25 cellular contexts compared by ENCODE assay signal in genomic region chr16:1749152-1750117, GRCh38. TPM values are rescaled to one million over a fixed set of nuclear protein-coding genes. Genes with fewer than 3 reads are reported as not detected.
DNase-seq lines count a peak whose midpoint lies in the region; ATAC-seq, FAIRE-seq and TF ChIP-seq lines count a peak whose summit lies in the region.
"Had no signal": no experiment of that assay in that cellular context is flagged by ENCODE, and none has a peak within 500 bp of the region (broad histone marks: within the 10 kb centered on the region; RNA-seq: fewer than 3 reads in every experiment).

No MANE protein-coding gene starts in this region.

- no peak overlapping the region for H2BK20ac ChIP-seq in IMR-90 (ENCODE audit: low read depth, low read length)

- H4K91ac ChIP-seq in IMR-90 (ENCODE audit: insufficient read depth, low read depth, low read length): no peak overlapping the region

- peaks cover 61% of the 10 kb centered on the region for H3K36me3 ChIP-seq in IMR-90 (ENCODE audit: control insufficient read depth, insufficient read depth, low read length)
- peaks cover 10 to 12% of the 10 kb centered on the region in 2 experiments for H3K36me3 ChIP-seq in GM12878 (ENCODE audit: control insufficient read depth in 2 of 2, insufficient read depth in 2 of 2, low read length in 1 of 2)
- H3K36me3 ChIP-seq in kidney (ENCODE audit: control insufficient read depth in 1 of 2, insufficient read depth in 2 of 2, low read length in 2 of 2): peaks cover 25 to 36% of the 10 kb centered on the region in 2 donors
- H3K36me3 ChIP-seq in OCI-LY7 (ENCODE audit: insufficient read depth, low read length): peaks cover 58% of the 10 kb centered on the region
- peaks cover 41% of the 10 kb centered on the region for H3K36me3 ChIP-seq in BE2C

- no peak overlapping the region for H4K8ac ChIP-seq in IMR-90 (ENCODE audit: low read depth in 2 of 2, low read length in 2 of 2)

- peaks cover 13% of the 10 kb centered on the region; the same call in 1 of the 2 replicates for H4K20me1 ChIP-seq in IMR-90 (ENCODE audit: insufficient read depth, low read length)
- H4K20me1 ChIP-seq in GM12878 (ENCODE audit: control insufficient read depth, insufficient read depth): no peaks in the 10 kb centered on the region
- H4K20me1 ChIP-seq in OCI-LY7 (ENCODE audit: insufficient read depth, low read length): no peaks in the 10 kb centered on the region

- H2BK5ac ChIP-seq in IMR-90 (ENCODE audit: low read depth, low read length, poor library complexity, severe bottlenecking): no peak overlapping the region

- peak; percentile 21 for DNase-seq in EL
- peak; percentile 25 for DNase-seq in IMR-90
- no peak for DNase-seq in GM12878 (ENCODE audit: low read depth, low spot score)
- DNase-seq in kidney: peak; percentile 54
- no peak for DNase-seq in DMS79 (lab: John Stamatoyannopoulos, UW)
- DNase-seq in OCI-LY7 (ENCODE audit: low spot score): no peak
- DNase-seq in BE2C: no peak
- DNase-seq: activated naive CD4-positive, alpha-beta T cell treated with Interleukin-2 at 50 U/mL for 16 hours; activated T-cell treated with anti-CD3 and anti-CD28 coated beads, Interleukin-2, amount 50 U/mL, for 48 hours; anterior cingulate cortex; glutamatergic neuron; KG1; left cardiac atrium; mammary epithelial cell; NCI-H2171; NCI-H526; psoas muscle; stimulated activated CD4-positive, alpha-beta T cell treated with anti-CD3 and anti-CD28 coated beads, Interleukin-1b, Interleukin-23, amount 100 ng/mL, for 48 hours; T-cell had no signal

- no peak overlapping the region for H3K4me2 ChIP-seq in IMR-90 (ENCODE audit: low read depth, low read length)
- no peak overlapping the region for H3K4me2 ChIP-seq in GM12878 (ENCODE audit: control insufficient read depth, insufficient read depth)
- H3K4me2 ChIP-seq in OCI-LY7 (ENCODE audit: low read length): no peak overlapping the region
- H3K4me2 ChIP-seq: BLaER1 treated with 17β-estradiol and CSF1 and Interleukin-3, amounts not matched to agents 10 nM and 100 nM had no signal

- H3K4me1 ChIP-seq in IMR-90 (ENCODE audit: control insufficient read depth, insufficient read depth, low read length) (peaks cover 2% of the 10 kb centered on the region; the same call in 1 of the 2 replicates), GM12878 (ENCODE audit: control insufficient read depth, insufficient read depth, low read length) (no peaks in the 10 kb centered on the region), kidney (ENCODE audit: control insufficient read depth in 1 of 2, insufficient read depth in 1 of 2, low read depth in 1 of 2, low read length in 2 of 2) (no peaks in the 10 kb centered on the region), OCI-LY7 (ENCODE audit: insufficient read depth, low read length, poor library complexity, severe bottlenecking) (no peaks in the 10 kb centered on the region), BE2C (no peaks in the 10 kb centered on the region)
- H3K4me1 ChIP-seq: psoas muscle had no signal

- 90% methylated on average over 9 of the region's 29 CpGs; no CpG with 5 or more reads in 1 of the 2 experiments for WGBS in IMR-90 (ENCODE audit: extremely low coverage in 2 of 2, insufficient read length in 1 of 2), 2 experiments
- WGBS in GM12878 (ENCODE audit: insufficient coverage, insufficient replicate concordance, low lambda C conversion rate, missing lambda C conversion rate): 91% methylated on average over 29 of the region's 29 CpGs

- no peak for FAIRE-seq in GM12878 (lab: Jason Lieb, UNC)
- FAIRE-seq in kidney (lab: Jason Lieb, UNC): no peak
- FAIRE-seq: RCC 7860 had no signal

- TF ChIP-seq POLR2A in IMR-90 (IDR thresholded peaks at IDR 0.05; ENCODE audit: low read depth, low read length) (no peak), GM12878 (IDR thresholded peaks at IDR 0.05; ENCODE audit: low read depth, low read length) (0 out of 2 replicates have a peak, but pooled peaks have one; percentile 50)

- SMC1A ChIA-PET in GM12878 (lab: Charles Lee; ENCODE audit: uncharacterized antibody, unreplicated experiment): no interaction called here

- in situ Hi-C loops in IMR-90 (cut with MboI; ENCODE audit: low sequenced_read_pairs): no loop called here
- in situ Hi-C loops in GM12878 (cut with MboI): no loop called here

- no peaks in the 10 kb centered on the region for H3K9me2 ChIP-seq in OCI-LY7 (ENCODE audit: insufficient read depth, low read length)

- no peak overlapping the region for H4K5ac ChIP-seq in IMR-90 (ENCODE audit: low read depth, low read length)

- no peak overlapping the region for H3K14ac ChIP-seq in IMR-90 (replicated peaks; ENCODE audit: low read depth, low read length)

- RAD21 ChIA-PET in GM12878 (lab: Charles Lee; ENCODE audit: unreplicated experiment): no interaction called here

- no peak for TF ChIP-seq RAD21 in IMR-90 (IDR thresholded peaks at IDR 0.05; ENCODE audit: low read length)
- TF ChIP-seq RAD21 in GM12878 (IDR thresholded peaks at IDR 0.05; ENCODE audit: insufficient read depth, low read depth, low read length): no peak

- H2BK120ac ChIP-seq in IMR-90 (ENCODE audit: low read depth, low read length): no peak overlapping the region

- H3K9me3 ChIP-seq in IMR-90 (ENCODE audit: control insufficient read depth, insufficient read depth, low read length): no peaks in the 10 kb centered on the region
- H3K9me3 ChIP-seq in GM12878 (replicated peaks; ENCODE audit: control insufficient read depth, insufficient read depth, low read length): no peaks in the 10 kb centered on the region
- H3K9me3 ChIP-seq in kidney (ENCODE audit: control insufficient read depth in 1 of 2, low read length in 2 of 2): no peaks in the 10 kb centered on the region
- H3K9me3 ChIP-seq in OCI-LY7 (ENCODE audit: low read length): no peaks in the 10 kb centered on the region
- H3K9me3 ChIP-seq in BE2C: no peaks in the 10 kb centered on the region
- H3K9me3 ChIP-seq: BLaER1 treated with 17β-estradiol and CSF1 and Interleukin-3, amounts not matched to agents 10 nM and 100 nM; neutrophil; psoas muscle; SJSA1 had no signal

- no peak for TF ChIP-seq EP300 in GM12878 (IDR thresholded peaks at IDR 0.05; ENCODE audit: borderline replicate concordance in 1 of 2, control insufficient read depth in 1 of 2, low read depth in 2 of 2, low read length in 2 of 2)

- no peak overlapping the region for H3K23ac ChIP-seq in IMR-90 (ENCODE audit: low read depth, low read length)

- H3K4ac ChIP-seq in IMR-90 (ENCODE audit: low read depth, low read length): no peak overlapping the region

- POLR2A ChIA-PET in IMR-90 (lab: Charles Lee; ENCODE audit: unreplicated experiment): no interaction called here
- POLR2A ChIA-PET in GM12878 (lab: Charles Lee): interaction anchor here (0.6 kb wide), 1 partner anchor 103 kb away, joined by 4 read pairs; no protein-coding TSS in a partner anchor
- POLR2A ChIA-PET in OCI-LY7 (lab: Charles Lee): no interaction called here

- dilution Hi-C loops in IMR-90 (cut with HindIII; ENCODE audit: low sequenced_read_pairs, unreplicated experiment): no loop called here

- no peak overlapping the region for H2AK5ac ChIP-seq in IMR-90 (ENCODE audit: low read depth, low read length)

- no peak for TF ChIP-seq CTCF in IMR-90 (conservative IDR thresholded peaks at IDR 0.05; ENCODE audit: low read depth, low read length)
- TF ChIP-seq CTCF in GM12878 (IDR thresholded peaks at IDR 0.05 in 2 of 3, conservative IDR thresholded peaks at IDR 0.05 in 1 of 3; ENCODE audit: control insufficient read depth in 2 of 3, extremely low read depth in 1 of 3, insufficient read depth in 1 of 3, low read depth in 3 of 3, low read length in 3 of 3): no peak
- TF ChIP-seq CTCF in kidney (IDR thresholded peaks at IDR 0.05; ENCODE audit: borderline replicate concordance, extremely low read depth, insufficient read depth): no peak
- TF ChIP-seq CTCF in OCI-LY7 (conservative IDR thresholded peaks at IDR 0.05; ENCODE audit: low read length): no peak
- TF ChIP-seq CTCF in BE2C (IDR thresholded peaks at IDR 0.05; ENCODE audit: low read depth, low read length): no peak

- peaks cover 6% of the 10 kb centered on the region; the same call in 1 of the 2 replicates for H3K9me1 ChIP-seq in IMR-90 (ENCODE audit: insufficient read depth, low read length)

- no peak overlapping the region for H3K56ac ChIP-seq in IMR-90 (ENCODE audit: extremely low read depth, insufficient read depth, low read length)

- peaks cover 15 to 41% of the 10 kb centered on the region in 2 experiments; a peak in 2 of 4 replicates for H3K79me1 ChIP-seq in IMR-90 (ENCODE audit: low read depth in 1 of 2, low read length in 2 of 2)

- intact Hi-C loops in IMR-90 (cut with micrococcal nuclease) (no loop called here), GM12878 (cut with micrococcal nuclease; ENCODE audit: unreplicated experiment) (no loop called here), kidney (cut with DNase I) (no loop called here), OCI-LY7 (cut with micrococcal nuclease; ENCODE audit: unreplicated experiment) (no loop called here)

- H3K79me2 ChIP-seq in GM12878 (ENCODE audit: control insufficient read depth, insufficient read depth, low read length) (no peaks in the 10 kb centered on the region), OCI-LY7 (ENCODE audit: insufficient read depth, low read depth, low read length) (no peaks in the 10 kb centered on the region)

- no peak overlapping the region for H2AK9ac ChIP-seq in IMR-90 (replicated peaks; ENCODE audit: low read depth, low read length, poor library complexity)

- no peak overlapping the region for H2AFZ ChIP-seq in IMR-90 (replicated peaks; ENCODE audit: low read length, poor library complexity)
- H2AFZ ChIP-seq in GM12878 (ENCODE audit: control insufficient read depth, low read depth, low read length): no peak overlapping the region
- H2AFZ ChIP-seq in OCI-LY7 (ENCODE audit: low read length): no peak overlapping the region

- no peak overlapping the region for H2BK15ac ChIP-seq in IMR-90 (ENCODE audit: low read depth, low read length)

- H3K9ac ChIP-seq in IMR-90 (ENCODE audit: low read depth, low read length) (no peak overlapping the region), GM12878 (ENCODE audit: control insufficient read depth, insufficient read depth, low read length) (no peak overlapping the region), kidney (ENCODE audit: low read length in 2 of 2) (no peak overlapping the region)
- H3K9ac ChIP-seq: BLaER1 treated with 17β-estradiol and CSF1 and Interleukin-3, amounts not matched to agents 10 nM and 100 nM had no signal

- CTCF ChIA-PET in IMR-90 (lab: Yijun Ruan, JAX) (no interaction called here), GM12878 (lab: Yijun Ruan, JAX) (no interaction called here), OCI-LY7 (lab: Charles Lee; ENCODE audit: unreplicated experiment) (no interaction called here)

- H3K18ac ChIP-seq in IMR-90 (ENCODE audit: low read depth, low read length): no peak overlapping the region

- H3K27ac ChIP-seq in IMR-90 (ENCODE audit: insufficient read depth, low read length): no peak overlapping the region
- no peak overlapping the region for H3K27ac ChIP-seq in GM12878 (ENCODE audit: control insufficient read depth, insufficient read depth)
- H3K27ac ChIP-seq in kidney (ENCODE audit: low read depth in 2 of 2, low read length in 2 of 2): no peak overlapping the region
- no peak overlapping the region for H3K27ac ChIP-seq in OCI-LY7 (ENCODE audit: low read depth, low read length, poor library complexity, severe bottlenecking)
- H3K27ac ChIP-seq: BLaER1 treated with 17β-estradiol and CSF1 and Interleukin-3, amounts not matched to agents 10 nM and 100 nM; neutrophil; psoas muscle; SJSA1; skin epidermis had no signal

- peak; percentile 22; the same call in 1 of the 2 replicates for ATAC-seq in IMR-90 (ENCODE audit: low read depth)
- no peak for ATAC-seq in GM12878
- ATAC-seq in GM19467 (IDR thresholded peaks at IDR 0.05; ENCODE audit: unreplicated experiment): no peak
- ATAC-seq: left cardiac atrium, psoas muscle, T-cell had no signal

- H3K4me3 ChIP-seq in IMR-90 (ENCODE audit: insufficient read depth, low read depth, low read length) (no peak overlapping the region), GM12878 (no peak overlapping the region), kidney (ENCODE audit: low read length in 2 of 2) (no peak overlapping the region), OCI-LY7 (ENCODE audit: low read depth, low read length, poor library complexity, severe bottlenecking) (no peak overlapping the region), BE2C (ENCODE audit: low read depth, low read length) (no peak overlapping the region)
- H3K4me3 ChIP-seq: BLaER1 treated with 17β-estradiol and CSF1 and Interleukin-3, amounts not matched to agents 10 nM and 100 nM; psoas muscle; SJSA1; skin epidermis had no signal

- H3K27me3 ChIP-seq in IMR-90 (ENCODE audit: control insufficient read depth, insufficient read depth, low read length) (no peaks in the 10 kb centered on the region), GM12878 (replicated peaks in 1 of 2; ENCODE audit: control insufficient read depth in 2 of 2, insufficient read depth in 2 of 2, low read length in 1 of 2) (no peaks in the 10 kb centered on the region), BE2C (no peaks in the 10 kb centered on the region)
- H3K27me3 ChIP-seq: BLaER1 treated with 17β-estradiol and CSF1 and Interleukin-3, amounts not matched to agents 10 nM and 100 nM; neutrophil; SJSA1 had no signal

- BruUV-seq in IMR-90 (replicated peaks; lab: Mats Ljungman, UMichigan): no TSS peak
- no TSS peak for BruUV-seq in GM12878 (replicated peaks; lab: Mats Ljungman, UMichigan)
- no TSS peak for BruUV-seq in OCI-LY7 (replicated peaks; lab: Mats Ljungman, UMichigan)

RNA-seq across cellular contexts. Expression of gene NME3, which starts 21.9 kb away (rescaled TPM):
- total RNA-seq in IMR-90 (2012; rRNA removed): 12.7 and 15.3 TPM in 2 replicates
- 41.2 and 61.6 TPM in 2 replicates for polyA plus RNA-seq in IMR-90 (2012; rRNA removed)
- polyA plus RNA-seq in IMR-90 (2012; cell fraction: cytosol; rRNA removed): 33.9 and 84.6 TPM in 2 replicates
- 163 and 393 TPM in 2 replicates for polyA plus RNA-seq in IMR-90 (2012; cell fraction: nucleus; rRNA removed; ENCODE audit: low replicate concordance)
- total RNA-seq in GM12878 (2013; cell fraction: nucleolus; rRNA removed): 32.8 and 43.7 TPM in 2 replicates
- total RNA-seq in GM12878 (2014; rRNA removed): 49.8 and 55.5 TPM in 2 replicates
- total RNA-seq in GM12878 (2014; rRNA removed; fragmentation: Illumina TruSeq; extraction: Trizol): 4.3 and 5.2 TPM in 2 replicates
- total RNA-seq in GM12878 (2021): 46.7 and 47.7 TPM in 2 replicates
- 10.7 TPM for polyA plus RNA-seq in GM12878 (2011; ENCODE audit: low read depth)
- 5.1 and 13.6 TPM in 2 replicates for polyA plus RNA-seq in GM12878 (2011; rRNA removed)
- polyA plus RNA-seq in GM12878 (2011; cell fraction: cytosol; rRNA removed): 28.1 and 60.3 TPM in 2 replicates
- polyA plus RNA-seq in GM12878 (2011; cell fraction: nucleus; rRNA removed): 143 and 144 TPM in 2 replicates
- polyA plus RNA-seq in GM12878 (2012): 44.8 and 49.8 TPM in 2 replicates
- polyA plus RNA-seq in GM12878 (2014; fragmentation: Illumina TruSeq; extraction: Trizol): 0.81 TPM in 1 of 2 replicates, not detected in the other
- polyA plus RNA-seq in GM12878 (2014; fragmentation: Nextera tagmentation; extraction: Ambion mirVana): 1 to 10 TPM in 1 of 2 experiments, under 1 TPM in 1; 0.61 to 4.6 TPM
- 51.7 and 63.4 TPM in 2 replicates for polyA plus RNA-seq in GM12878 (2014; rRNA removed)
- polyA plus RNA-seq in GM12878 (2016; fragmentation: Nextera tagmentation; extraction: Ambion mirVana): 10 to 100 TPM; 39.5 to 41.1 TPM
- polyA minus RNA-seq in GM12878 (2011; rRNA and poly(A)+ RNA removed): 1.2 and 7.4 TPM in 2 replicates
- polyA minus RNA-seq in GM12878 (2011; cell fraction: cytosol; rRNA and poly(A)+ RNA removed): 2.3 and 5.2 TPM in 2 replicates
- 22.5 and 26.6 TPM in 2 replicates for polyA minus RNA-seq in GM12878 (2011; cell fraction: nucleus; rRNA and poly(A)+ RNA removed)
- total RNA-seq in kidney: 70.8 TPM
- polyA plus RNA-seq in kidney (ENCODE audit: insufficient read depth, low read depth, low replicate concordance): 123 TPM
- 38.2 and 54.5 TPM in 2 replicates for total RNA-seq in OCI-LY7 (2014; rRNA removed; shearing (Covaris generic))
- 30.6 and 34.8 TPM in 2 replicates for total RNA-seq in OCI-LY7 (2022)
- polyA plus RNA-seq in BE2C (2012; ENCODE audit: insufficient read depth, insufficient read length, low read depth): 366 TPM

RNA-seq across cellular contexts. Expression of gene EME2, which starts 23.2 kb away (rescaled TPM):
- 1.3 and 1.4 TPM in 2 replicates for total RNA-seq in IMR-90 (2012; rRNA removed)
- polyA plus RNA-seq in IMR-90 (2012; rRNA removed): 9.6 and 11.1 TPM in 2 replicates
- polyA plus RNA-seq in IMR-90 (2012; cell fraction: cytosol; rRNA removed): 2.9 and 4.0 TPM in 2 replicates
- 68.1 and 156 TPM in 2 replicates for polyA plus RNA-seq in IMR-90 (2012; cell fraction: nucleus; rRNA removed; ENCODE audit: low replicate concordance)
- 54.8 and 65.8 TPM in 2 replicates for total RNA-seq in GM12878 (2013; cell fraction: nucleolus; rRNA removed)
- 6.2 and 9.5 TPM in 2 replicates for total RNA-seq in GM12878 (2014; rRNA removed)
- 1.4 and 2.1 TPM in 2 replicates for total RNA-seq in GM12878 (2014; rRNA removed; fragmentation: Illumina TruSeq; extraction: Trizol)
- 15.8 and 16.9 TPM in 2 replicates for total RNA-seq in GM12878 (2021)
- 5.6 TPM for polyA plus RNA-seq in GM12878 (2011; ENCODE audit: low read depth)
- polyA plus RNA-seq in GM12878 (2011; rRNA removed): 2.8 and 4.7 TPM in 2 replicates
- polyA plus RNA-seq in GM12878 (2011; cell fraction: cytosol; rRNA removed): 3.5 and 7.9 TPM in 2 replicates
- polyA plus RNA-seq in GM12878 (2011; cell fraction: nucleus; rRNA removed): 152 and 178 TPM in 2 replicates
- polyA plus RNA-seq in GM12878 (2012): 10.3 and 11.2 TPM in 2 replicates
- polyA plus RNA-seq in GM12878 (2014; fragmentation: Illumina TruSeq; extraction: Trizol): 0.79 and 2.1 TPM in 2 replicates
- polyA plus RNA-seq in GM12878 (2014; fragmentation: Nextera tagmentation; extraction: Ambion mirVana): under 1 TPM; 0.29 to 0.80 TPM
- polyA plus RNA-seq in GM12878 (2014; rRNA removed): 13.3 and 16.2 TPM in 2 replicates
- polyA plus RNA-seq in GM12878 (2016; fragmentation: Nextera tagmentation; extraction: Ambion mirVana): 1 to 10 TPM; 3.4 to 4.7 TPM
- 1.6 and 5.0 TPM in 2 replicates for polyA minus RNA-seq in GM12878 (2011; rRNA and poly(A)+ RNA removed)
- 1.7 and 2.6 TPM in 2 replicates for polyA minus RNA-seq in GM12878 (2011; cell fraction: cytosol; rRNA and poly(A)+ RNA removed)
- 18.6 and 28.8 TPM in 2 replicates for polyA minus RNA-seq in GM12878 (2011; cell fraction: nucleus; rRNA and poly(A)+ RNA removed)
- 23.8 TPM for total RNA-seq in kidney
- polyA plus RNA-seq in kidney (ENCODE audit: insufficient read depth, low read depth, low replicate concordance): 5.1 TPM
- total RNA-seq in OCI-LY7 (2014; rRNA removed; shearing (Covaris generic)): 22.0 and 23.8 TPM in 2 replicates
- 48.5 and 51.8 TPM in 2 replicates for total RNA-seq in OCI-LY7 (2022)
- polyA plus RNA-seq in BE2C (2012; ENCODE audit: insufficient read depth, insufficient read length, low read depth): 30.6 TPM

RNA-seq across cellular contexts. Expression of gene MRPS34, which starts 23.5 kb away (rescaled TPM):
- total RNA-seq in IMR-90 (2012; rRNA removed): 68.5 and 73.3 TPM in 2 replicates
- 80.4 and 87.2 TPM in 2 replicates for polyA plus RNA-seq in IMR-90 (2012; rRNA removed)
- 85.4 and 140 TPM in 2 replicates for polyA plus RNA-seq in IMR-90 (2012; cell fraction: cytosol; rRNA removed)
- 69.2 and 93.1 TPM in 2 replicates for polyA plus RNA-seq in IMR-90 (2012; cell fraction: nucleus; rRNA removed; ENCODE audit: low replicate concordance)
- total RNA-seq in GM12878 (2013; cell fraction: nucleolus; rRNA removed): 26.9 and 32.5 TPM in 2 replicates
- total RNA-seq in GM12878 (2014; rRNA removed): 144 and 185 TPM in 2 replicates
- 92.3 and 109 TPM in 2 replicates for total RNA-seq in GM12878 (2014; rRNA removed; fragmentation: Illumina TruSeq; extraction: Trizol)
- 184 and 190 TPM in 2 replicates for total RNA-seq in GM12878 (2021)
- 24.8 TPM for polyA plus RNA-seq in GM12878 (2011; ENCODE audit: low read depth)
- polyA plus RNA-seq in GM12878 (2011; rRNA removed): 62.8 and 99.3 TPM in 2 replicates
- polyA plus RNA-seq in GM12878 (2011; cell fraction: cytosol; rRNA removed): 130 and 176 TPM in 2 replicates
- 107 and 127 TPM in 2 replicates for polyA plus RNA-seq in GM12878 (2011; cell fraction: nucleus; rRNA removed)
- 75.1 and 85.8 TPM in 2 replicates for polyA plus RNA-seq in GM12878 (2012)
- polyA plus RNA-seq in GM12878 (2014; fragmentation: Illumina TruSeq; extraction: Trizol): 18.2 and 56.0 TPM in 2 replicates
- polyA plus RNA-seq in GM12878 (2014; fragmentation: Nextera tagmentation; extraction: Ambion mirVana): 10 to 100 TPM in 1 of 2 experiments, 1 to 10 TPM in 1; 3.6 to 17.9 TPM
- 189 and 209 TPM in 2 replicates for polyA plus RNA-seq in GM12878 (2014; rRNA removed)
- polyA plus RNA-seq in GM12878 (2016; fragmentation: Nextera tagmentation; extraction: Ambion mirVana): 100 to 1,000 TPM; 265 to 285 TPM
- polyA minus RNA-seq in GM12878 (2011; rRNA and poly(A)+ RNA removed): 31.2 and 42.9 TPM in 2 replicates
- 29.7 and 32.3 TPM in 2 replicates for polyA minus RNA-seq in GM12878 (2011; cell fraction: cytosol; rRNA and poly(A)+ RNA removed)
- 22.8 and 37.4 TPM in 2 replicates for polyA minus RNA-seq in GM12878 (2011; cell fraction: nucleus; rRNA and poly(A)+ RNA removed)
- 61.7 TPM for total RNA-seq in kidney
- polyA plus RNA-seq in kidney (ENCODE audit: insufficient read depth, low read depth, low replicate concordance): 187 TPM
- total RNA-seq in OCI-LY7 (2014; rRNA removed; shearing (Covaris generic)): 170 and 190 TPM in 2 replicates
- 176 and 196 TPM in 2 replicates for total RNA-seq in OCI-LY7 (2022)
- 992 TPM for polyA plus RNA-seq in BE2C (2012; ENCODE audit: insufficient read depth, insufficient read length, low read depth)

RNA-seq across cellular contexts. Expression of gene SPSB3, which starts 32.9 kb away (rescaled TPM):
- total RNA-seq in IMR-90 (2012; rRNA removed): 9.1 and 10.6 TPM in 2 replicates
- polyA plus RNA-seq in IMR-90 (2012; rRNA removed): 30.8 and 34.0 TPM in 2 replicates
- polyA plus RNA-seq in IMR-90 (2012; cell fraction: cytosol; rRNA removed): 24.8 and 37.1 TPM in 2 replicates
- polyA plus RNA-seq in IMR-90 (2012; cell fraction: nucleus; rRNA removed; ENCODE audit: low replicate concordance): 165 and 400 TPM in 2 replicates
- total RNA-seq in GM12878 (2013; cell fraction: nucleolus; rRNA removed): 28.8 and 39.6 TPM in 2 replicates
- total RNA-seq in GM12878 (2014; rRNA removed): 22.2 and 26.2 TPM in 2 replicates
- total RNA-seq in GM12878 (2014; rRNA removed; fragmentation: Illumina TruSeq; extraction: Trizol): 4.4 and 5.5 TPM in 2 replicates
- 18.3 and 18.5 TPM in 2 replicates for total RNA-seq in GM12878 (2021)
- 6.5 TPM for polyA plus RNA-seq in GM12878 (2011; ENCODE audit: low read depth)
- polyA plus RNA-seq in GM12878 (2011; rRNA removed): 4.7 and 9.7 TPM in 2 replicates
- polyA plus RNA-seq in GM12878 (2011; cell fraction: cytosol; rRNA removed): 18.5 and 28.3 TPM in 2 replicates
- 87.6 and 94.0 TPM in 2 replicates for polyA plus RNA-seq in GM12878 (2011; cell fraction: nucleus; rRNA removed)
- polyA plus RNA-seq in GM12878 (2012): 19.6 and 21.3 TPM in 2 replicates
- 0.97 and 2.8 TPM in 2 replicates for polyA plus RNA-seq in GM12878 (2014; fragmentation: Illumina TruSeq; extraction: Trizol)
- 1 to 10 TPM in 1 of 2 experiments, under 1 TPM in 1; 0.31 to 1.5 TPM for polyA plus RNA-seq in GM12878 (2014; fragmentation: Nextera tagmentation; extraction: Ambion mirVana)
- 26.9 and 32.4 TPM in 2 replicates for polyA plus RNA-seq in GM12878 (2014; rRNA removed)
- polyA plus RNA-seq in GM12878 (2016; fragmentation: Nextera tagmentation; extraction: Ambion mirVana): 10 to 100 TPM; 25.3 to 26.1 TPM
- 5.9 and 9.0 TPM in 2 replicates for polyA minus RNA-seq in GM12878 (2011; rRNA and poly(A)+ RNA removed)
- 4.8 and 5.2 TPM in 2 replicates for polyA minus RNA-seq in GM12878 (2011; cell fraction: cytosol; rRNA and poly(A)+ RNA removed)
- 5.7 and 13.8 TPM in 2 replicates for polyA minus RNA-seq in GM12878 (2011; cell fraction: nucleus; rRNA and poly(A)+ RNA removed)
- total RNA-seq in kidney: 57.7 TPM
- polyA plus RNA-seq in kidney (ENCODE audit: insufficient read depth, low read depth, low replicate concordance): 55.1 TPM
- 52.4 and 53.7 TPM in 2 replicates for total RNA-seq in OCI-LY7 (2014; rRNA removed; shearing (Covaris generic))
- total RNA-seq in OCI-LY7 (2022): 33.6 and 39.5 TPM in 2 replicates
- 95.7 TPM for polyA plus RNA-seq in BE2C (2012; ENCODE audit: insufficient read depth, insufficient read length, low read depth)

RNA-seq across cellular contexts. Expression of gene NUBP2, which starts 33.3 kb away (rescaled TPM):
- 51.1 and 131 TPM in 2 replicates for total RNA-seq in IMR-90 (2012; rRNA removed)
- polyA plus RNA-seq in IMR-90 (2012; rRNA removed): 62.6 and 75.9 TPM in 2 replicates
- 64.6 and 131 TPM in 2 replicates for polyA plus RNA-seq in IMR-90 (2012; cell fraction: cytosol; rRNA removed)
- polyA plus RNA-seq in IMR-90 (2012; cell fraction: nucleus; rRNA removed; ENCODE audit: low replicate concordance): 50.7 and 143 TPM in 2 replicates
- total RNA-seq in GM12878 (2013; cell fraction: nucleolus; rRNA removed): 45.7 and 59.5 TPM in 2 replicates
- 88.8 and 106 TPM in 2 replicates for total RNA-seq in GM12878 (2014; rRNA removed)
- 11.0 and 13.5 TPM in 2 replicates for total RNA-seq in GM12878 (2014; rRNA removed; fragmentation: Illumina TruSeq; extraction: Trizol)
- total RNA-seq in GM12878 (2021): 73.2 and 79.8 TPM in 2 replicates
- 11.7 TPM for polyA plus RNA-seq in GM12878 (2011; ENCODE audit: low read depth)
- polyA plus RNA-seq in GM12878 (2011; rRNA removed): 8.2 and 23.6 TPM in 2 replicates
- polyA plus RNA-seq in GM12878 (2011; cell fraction: cytosol; rRNA removed): 54.5 and 91.2 TPM in 2 replicates
- 102 and 133 TPM in 2 replicates for polyA plus RNA-seq in GM12878 (2011; cell fraction: nucleus; rRNA removed)
- 44.3 and 48.4 TPM in 2 replicates for polyA plus RNA-seq in GM12878 (2012)
- polyA plus RNA-seq in GM12878 (2014; fragmentation: Illumina TruSeq; extraction: Trizol): 0.73 and 6.5 TPM in 2 replicates
- polyA plus RNA-seq in GM12878 (2014; fragmentation: Nextera tagmentation; extraction: Ambion mirVana): 1 to 10 TPM; 1.9 to 5.9 TPM
- 80.5 and 94.5 TPM in 2 replicates for polyA plus RNA-seq in GM12878 (2014; rRNA removed)
- polyA plus RNA-seq in GM12878 (2016; fragmentation: Nextera tagmentation; extraction: Ambion mirVana): 100 to 1,000 TPM; 115 to 129 TPM
- 8.8 and 27.4 TPM in 2 replicates for polyA minus RNA-seq in GM12878 (2011; rRNA and poly(A)+ RNA removed)
- polyA minus RNA-seq in GM12878 (2011; cell fraction: cytosol; rRNA and poly(A)+ RNA removed): 18.5 and 20.3 TPM in 2 replicates
- 17.7 and 27.6 TPM in 2 replicates for polyA minus RNA-seq in GM12878 (2011; cell fraction: nucleus; rRNA and poly(A)+ RNA removed)
- 42.8 TPM for total RNA-seq in kidney
- 71.1 TPM for polyA plus RNA-seq in kidney (ENCODE audit: insufficient read depth, low read depth, low replicate concordance)
- 70.5 and 94.9 TPM in 2 replicates for total RNA-seq in OCI-LY7 (2014; rRNA removed; shearing (Covaris generic))
- total RNA-seq in OCI-LY7 (2022): 58.2 and 62.7 TPM in 2 replicates
- polyA plus RNA-seq in BE2C (2012; ENCODE audit: insufficient read depth, insufficient read length, low read depth): 438 TPM

Comparison
In these comparisons a context has a peak if more than half of its experiments do, and no peak if none do; other contexts are left out.
1. DNase-seq: peak in EL (single experiment), IMR-90 (single experiment) and kidney (single experiment); none in GM12878 (single experiment), DMS79 (single experiment), OCI-LY7 (single experiment) and BE2C (single experiment).